Comparison of ENCODE assay signal across 30 cellular contexts in genomic region chrX:17888421-17888820, GRCh38. TPM values are rescaled to one million over a fixed set of nuclear protein-coding genes. Genes with fewer than 3 reads are reported as not detected.
"Had no signal": no experiment of that assay in that cellular context is flagged by ENCODE, and none has a peak within 500 bp of the region (broad histone marks: within the 10 kb centered on the region; RNA-seq: fewer than 3 reads in every experiment).

No MANE protein-coding gene starts in this region.

- H3K27ac ChIP-seq: breast epithelium, epithelial cell of prostate, gastroesophageal sphincter, heart left ventricle, left lung, lower lobe of right lung, prostate gland, upper lobe of left lung, vagina had no signal

- H3K4me3 Mint-ChIP-seq: activated CD4-positive, alpha-beta T cell treated with anti-CD3 and anti-CD28 coated beads for 36 hours; activated T-cell treated with anti-CD3 and anti-CD28 coated beads, Interleukin-2, amount 50 U/mL, for 72 hours; immature natural killer cell; natural killer cell; stimulated activated memory B cell treated with anti-CD40 and anti-IgM and Interleukin-4, amounts not matched to agents 10 μg/mL and 1 μg/mL and 100 μg/mL, for 72 hours; stimulated activated naive CD8-positive, alpha-beta T cell treated with anti-CD3 and anti-CD28 coated beads, Interleukin-15, amount 100 ng/mL, for 72 hours; T-helper 2 cell treated with Interferon-gamma antibody and Interleukin-4, amounts not matched to agents 5 μg/mL and 100 μg/mL, for 36 hours had no signal

- H3K4me3 ChIP-seq: breast epithelium, gastroesophageal sphincter, heart left ventricle, left lung, lower lobe of right lung, prostate gland, smooth muscle cell, upper lobe of left lung, vagina had no signal

- H3K4me1 Mint-ChIP-seq: immature natural killer cell; natural killer cell; stimulated activated memory B cell treated with anti-CD40 and anti-IgM and Interleukin-4, amounts not matched to agents 10 μg/mL and 1 μg/mL and 100 μg/mL, for 72 hours had no signal

- H3K36me3 Mint-ChIP-seq: activated naive CD4-positive, alpha-beta T cell treated with anti-CD3 and anti-CD28 coated beads, Interleukin-2, amount 50 U/mL, for 72 hours; immature natural killer cell; natural killer cell; stimulated activated memory B cell treated with anti-CD40 and anti-IgM and Interleukin-4, amounts not matched to agents 10 μg/mL and 1 μg/mL and 100 μg/mL, for 72 hours had no signal

- H3K36me3 ChIP-seq: breast epithelium, gastroesophageal sphincter, heart left ventricle, left lung, lower lobe of right lung, prostate gland, upper lobe of left lung, vagina had no signal

- H3K4me1 ChIP-seq: breast epithelium, gastroesophageal sphincter, heart left ventricle, left lung, lower lobe of right lung, prostate gland, upper lobe of left lung, vagina had no signal

- DNase-seq: activated CD4-positive, alpha-beta T cell treated with anti-CD3 and anti-CD28 coated beads for 36 hours; activated CD4-positive, CD25-positive, alpha-beta regulatory T cell; activated naive CD4-positive, alpha-beta T cell; activated T-cell treated with anti-CD3 and anti-CD28 coated beads for 4 hours; activated T-cell treated with anti-CD3 and anti-CD28 coated beads, Interleukin-2, amount 50 U/mL, for 72 hours; central memory CD4-positive, alpha-beta T cell; heart left ventricle; hypothalamus; immature natural killer cell; left lung; lower lobe of right lung; mesenchymal stem cell; natural killer cell; stimulated activated CD4-positive, alpha-beta T cell treated with anti-CD3 and anti-CD28 coated beads, Interleukin-1b, Interleukin-23, amount 100 ng/mL, for 48 hours; stimulated activated CD4-positive, alpha-beta T cell treated with anti-CD3 and anti-CD28 coated beads, Interleukin-4, amount 100 ng/mL, for 4 hours; stimulated activated CD8-positive, alpha-beta memory T cell treated with anti-CD3 and anti-CD28 coated beads, Interleukin-4, amount 100 ng/mL, for 48 hours; stimulated activated naive CD8-positive, alpha-beta T cell treated with anti-CD3 and anti-CD28 coated beads, Interleukin-15, amount 100 ng/mL, for 72 hours; substantia nigra; T-helper 1 cell; upper lobe of left lung had no signal

- H3K27ac Mint-ChIP-seq: activated CD4-positive, alpha-beta T cell treated with anti-CD3 and anti-CD28 coated beads for 36 hours; activated naive CD4-positive, alpha-beta T cell treated with anti-CD3 and anti-CD28 coated beads, Interleukin-2, amount 50 U/mL, for 72 hours; activated T-cell treated with anti-CD3 and anti-CD28 coated beads, Interleukin-2, amount 50 U/mL, for 72 hours; immature natural killer cell; natural killer cell; stimulated activated memory B cell treated with anti-CD40 and anti-IgM and Interleukin-4, amounts not matched to agents 10 μg/mL and 1 μg/mL and 100 μg/mL, for 72 hours; stimulated activated naive CD8-positive, alpha-beta T cell treated with anti-CD3 and anti-CD28 coated beads, Interleukin-15, amount 100 ng/mL, for 72 hours; T-helper 2 cell treated with Interferon-gamma antibody and Interleukin-4, amounts not matched to agents 5 μg/mL and 100 μg/mL, for 36 hours had no signal

- H3K27me3 ChIP-seq: gastroesophageal sphincter, upper lobe of left lung, vagina had no signal

- H3K9me3 ChIP-seq: gastroesophageal sphincter, left lung, lower lobe of right lung, prostate gland, upper lobe of left lung, vagina had no signal

- H3K9me3 Mint-ChIP-seq: activated naive CD4-positive, alpha-beta T cell treated with anti-CD3 and anti-CD28 coated beads, Interleukin-2, amount 50 U/mL, for 72 hours; stimulated activated memory B cell treated with anti-CD40 and anti-IgM and Interleukin-4, amounts not matched to agents 10 μg/mL and 1 μg/mL and 100 μg/mL, for 72 hours; stimulated activated naive CD8-positive, alpha-beta T cell treated with anti-CD3 and anti-CD28 coated beads, Interleukin-15, amount 100 ng/mL, for 72 hours; T-helper 2 cell treated with Interferon-gamma antibody and Interleukin-4, amounts not matched to agents 5 μg/mL and 100 μg/mL, for 36 hours had no signal

RNA-seq across cellular contexts. Expression of gene RAI2, which starts 27.3 kb away (rescaled TPM):
- total RNA-seq: fibroblast of villous mesenchyme, natural killer cell, smooth muscle cell had no signal
